Comparison of ENCODE assay signal across 21 cellular contexts in the genomic region with DNA sequence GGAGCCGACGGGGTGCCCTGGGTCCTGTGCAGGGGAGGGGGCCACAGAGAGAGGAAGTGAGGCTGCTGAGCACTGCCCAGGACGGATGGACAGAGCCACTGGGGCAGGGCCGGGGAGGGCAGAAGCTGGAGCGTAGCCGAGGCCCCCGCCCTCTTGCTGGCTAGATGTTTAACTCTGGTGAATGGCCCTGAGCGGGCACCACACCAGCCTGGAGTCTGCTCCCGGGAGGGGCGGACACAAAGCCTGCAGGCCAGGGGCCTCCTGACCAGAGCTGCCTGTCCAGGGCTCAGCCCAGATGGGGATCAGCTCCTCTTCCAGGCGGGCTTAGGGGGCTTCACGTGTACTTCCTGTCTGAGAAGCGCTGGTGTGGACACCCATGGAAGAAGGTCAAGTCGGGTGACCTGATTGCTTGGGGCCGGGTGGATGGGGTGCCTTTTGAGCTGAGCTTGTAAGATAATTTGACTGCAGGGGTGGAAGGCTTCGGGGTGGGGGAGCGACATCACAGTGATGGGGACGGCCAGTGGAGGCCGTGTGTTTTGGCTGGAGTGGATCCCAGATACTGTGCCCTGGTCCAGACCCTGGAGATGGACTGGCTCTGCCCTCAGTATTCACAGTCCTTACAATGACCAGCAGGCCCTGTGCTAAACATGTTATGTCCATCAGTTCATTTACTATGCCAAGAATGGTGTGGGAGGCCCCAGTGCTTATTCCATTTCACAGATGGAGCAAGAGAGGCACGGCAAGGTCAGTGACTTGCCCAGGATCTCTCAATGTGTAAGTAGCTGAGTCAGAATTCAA. TPM values are rescaled to one million over a fixed set of nuclear protein-coding genes. Genes with fewer than 3 reads are reported as not detected.
"Had no signal": no experiment of that assay in that cellular context is flagged by ENCODE, and none has a peak within 500 bp of the region (broad histone marks: within the 10 kb centered on the region; RNA-seq: fewer than 3 reads in every experiment).

No MANE protein-coding gene starts in this region.

- H3K27ac ChIP-seq: foreskin keratinocyte had no signal

- H3K9me3 ChIP-seq: esophagus squamous epithelium, mucosa of descending colon, prostate gland, sigmoid colon, stomach had no signal

- DNase-seq: activated B cell treated with CpG ODN at 0.5 μM for 24 hours; activated CD4-positive, alpha-beta T cell treated with anti-CD3 and anti-CD28 coated beads for 48 hours; activated CD8-positive, alpha-beta T cell treated with anti-CD3 and anti-CD28 coated beads for 36 hours; activated gamma-delta T cell; activated T-cell treated with anti-CD3 and anti-CD28 coated beads, Interleukin-2, amount 50 U/mL, for 48 hours; cortex of kidney; effector CD4-positive, alpha-beta T cell; esophagus squamous epithelium; foreskin keratinocyte; left colon; mucosa of descending colon; naive thymus-derived CD4-positive, alpha-beta T cell; sigmoid colon; stimulated activated CD4-positive, alpha-beta T cell treated with anti-CD3 and anti-CD28 coated beads, Interleukin-1b, Interleukin-23, amount 100 ng/mL, for 48 hours; stomach; T-helper 17 cell had no signal

- ATAC-seq: activated CD8-positive, alpha-beta T cell treated with anti-CD3 and anti-CD28 coated beads for 36 hours; activated naive CD4-positive, alpha-beta T cell treated with anti-CD3 and anti-CD28 coated beads, Interleukin-2, amount 50 U/mL, for 72 hours; foreskin keratinocyte; left colon; mucosa of descending colon; naive thymus-derived CD4-positive, alpha-beta T cell; T-helper 17 cell had no signal

- H3K4me3 ChIP-seq: esophagus squamous epithelium, mucosa of descending colon, prostate gland, sigmoid colon, stomach had no signal

- FAIRE-seq: endothelial cell of umbilical vein, urothelium cell line had no signal

- H3K27me3 ChIP-seq: sigmoid colon, stomach had no signal

- H3K36me3 ChIP-seq: esophagus squamous epithelium, prostate gland, sigmoid colon, stomach had no signal

- H3K4me1 ChIP-seq: foreskin keratinocyte had no signal

RNA-seq across cellular contexts. Expression of gene CIBAR2, which starts 33.7 kb away (rescaled TPM):
- total RNA-seq: activated B cell treated with CpG ODN at 0.5 μM for 24 hours; activated CD8-positive, alpha-beta T cell treated with anti-CD3 and anti-CD28 coated beads for 36 hours; activated naive CD4-positive, alpha-beta T cell treated with anti-CD3 and anti-CD28 coated beads, Interleukin-2, amount 50 U/mL, for 72 hours; endothelial cell of umbilical vein; esophagus squamous epithelium; foreskin keratinocyte; left colon; lung microvascular endothelial cell; mucosa of descending colon; naive thymus-derived CD4-positive, alpha-beta T cell; prostate gland; sigmoid colon; T-helper 17 cell had no signal
- polyA plus RNA-seq: foreskin keratinocyte; naive thymus-derived CD4-positive, alpha-beta T cell; sigmoid colon had no signal
